7 cellular contexts compared by ENCODE assay signal in the genomic region with DNA sequence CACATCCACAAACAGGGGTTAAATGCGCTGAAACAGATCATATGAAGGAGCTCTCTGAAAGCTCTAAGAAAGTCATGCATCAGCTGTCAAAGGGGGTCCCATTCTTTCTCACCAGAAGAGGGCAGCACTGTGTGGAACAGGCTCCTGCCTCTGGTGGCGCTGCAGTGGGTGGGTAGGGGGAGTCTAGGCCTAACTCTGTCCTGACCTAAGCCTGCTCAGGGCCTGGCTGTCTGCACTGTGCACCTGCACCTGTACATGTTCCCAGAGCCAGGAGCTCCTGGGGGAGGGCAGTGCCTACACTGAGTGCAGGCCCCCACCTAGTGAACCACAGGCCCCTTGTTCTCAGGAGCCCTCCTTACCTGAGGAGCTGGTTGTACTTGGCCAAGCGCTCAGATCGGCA. TPM values are rescaled to one million over a fixed set of nuclear protein-coding genes. Genes with fewer than 3 reads are reported as not detected.
DNase-seq lines count a peak whose midpoint lies in the region; ATAC-seq lines count a peak whose summit lies in the region.

No MANE protein-coding gene starts in this region.

- DNase-seq in Daoy (ENCODE audit: low read depth) (peak; percentile 53), KG1 (lab: John Stamatoyannopoulos, UW) (peak; percentile 19), activated T-helper 1 cell treated with Interleukin-2 at 50 U/mL for 16 hours (ENCODE audit: low read depth) (peak; percentile 18), islet precursor cell (peak; percentile 86), NCI-H2029 (lab: John Stamatoyannopoulos, UW) (no peak)

- ATAC-seq in HG03378 (IDR thresholded peaks at IDR 0.05; ENCODE audit: unreplicated experiment) (no peak), GM21723 (IDR thresholded peaks at IDR 0.05; ENCODE audit: unreplicated experiment) (no peak)

RNA-seq across cellular contexts. Expression of a gene that starts 16.0 kb away (rescaled TPM):
- total RNA-seq in Daoy (2014; rRNA removed; shearing (Covaris generic)) = 3,733 and 4,039 TPM in 2 replicates

RNA-seq across cellular contexts. Expression of a gene that starts 45.1 kb away (rescaled TPM):
- total RNA-seq in Daoy (2014; rRNA removed; shearing (Covaris generic)) = 14.9 and 33.6 TPM in 2 replicates
